8 cellular contexts compared by ENCODE assay signal in genomic region chr11:63871962-63872832, GRCh38. TPM values are rescaled to one million over a fixed set of nuclear protein-coding genes. Genes with fewer than 3 reads are reported as not detected.
A peak's percentile ranks its signal among the peaks of the same experiment; 100 is the strongest.
DNase-seq lines count a peak whose midpoint lies in the region; ATAC-seq, FAIRE-seq and TF ChIP-seq lines count a peak whose summit lies in the region.

No MANE protein-coding gene starts in this region.

- H2AK9ac ChIP-seq in IMR-90 (replicated peaks; ENCODE audit: low read depth, low read length, poor library complexity): peak overlapping the region; percentile 1

- H2BK15ac ChIP-seq in IMR-90 (ENCODE audit: low read depth, low read length): no peak overlapping the region

- WGBS in IMR-90 (ENCODE audit: extremely low coverage in 2 of 2, insufficient read length in 1 of 2), 2 experiments: 25% methylated on average over 2 of the region's 11 CpGs; no CpG with 5 or more reads in 1 of the 2 experiments

- dilution Hi-C loops in IMR-90 (cut with HindIII; ENCODE audit: low sequenced_read_pairs, unreplicated experiment): no loop called here

- FAIRE-seq in islet of Langerhans (lab: Jason Lieb, UNC): peak; percentile 64

- no peak overlapping the region for H4K91ac ChIP-seq in IMR-90 (ENCODE audit: insufficient read depth, low read depth, low read length)

- H3K56ac ChIP-seq in IMR-90 (ENCODE audit: extremely low read depth, insufficient read depth, low read length): no peak overlapping the region

- H3K27me3 ChIP-seq in IMR-90 (ENCODE audit: control insufficient read depth, insufficient read depth, low read length): no peaks in the 10 kb centered on the region

- TF ChIP-seq POLR2A in IMR-90 (IDR thresholded peaks at IDR 0.05; ENCODE audit: low read depth, low read length): no peak

- CTCF ChIA-PET in IMR-90 (lab: Yijun Ruan, JAX): interaction anchor here (0.6 to 1.6 kb wide), 4 partner anchors 16 to 74 kb away, joined by 3 to 5 read pairs (median 3); no protein-coding TSS in a partner anchor

- H3K23ac ChIP-seq in IMR-90 (ENCODE audit: low read depth, low read length): no peak overlapping the region

- H3K79me1 ChIP-seq in IMR-90 (ENCODE audit: low read depth in 1 of 2, low read length in 2 of 2): peaks cover 46 to 90% of the 10 kb centered on the region in 2 experiments

- TF ChIP-seq CTCF in IMR-90 (conservative IDR thresholded peaks at IDR 0.05; ENCODE audit: low read depth, low read length) (peak; percentile 57), cardiac fibroblast (IDR thresholded peaks at IDR 0.05; ENCODE audit: low read depth, low read length) (peak; percentile 39)

- no peak overlapping the region for H3K4me3 ChIP-seq in IMR-90 (ENCODE audit: insufficient read depth, low read depth, low read length)
- peak overlapping the region; percentile 65 for H3K4me3 ChIP-seq in SK-N-MC
- no peak overlapping the region for H3K4me3 ChIP-seq in cardiac fibroblast (replicated peaks in 1 of 2; ENCODE audit: low read depth in 2 of 2, low read length in 2 of 2)
- no peak overlapping the region for H3K4me3 ChIP-seq in skin epidermis

- no TSS peak for BruUV-seq in IMR-90 (replicated peaks; lab: Mats Ljungman, UMichigan)

- TF ChIP-seq RAD21 in IMR-90 (IDR thresholded peaks at IDR 0.05; ENCODE audit: low read length): peak; percentile 62

- peaks cover 26% of the 10 kb centered on the region for H3K9me1 ChIP-seq in IMR-90 (ENCODE audit: insufficient read depth, low read length)

- H3K9ac ChIP-seq in IMR-90 (ENCODE audit: low read depth, low read length) (no peak overlapping the region), SK-N-MC (ENCODE audit: insufficient read length) (no peak overlapping the region)

- H3K4me1 ChIP-seq in IMR-90 (ENCODE audit: control insufficient read depth, insufficient read depth, low read length): peaks cover 14% of the 10 kb centered on the region; the same call in 1 of the 2 replicates

- H3K27ac ChIP-seq in IMR-90 (ENCODE audit: insufficient read depth, low read length): no peak overlapping the region
- peak overlapping the region; percentile 46 for H3K27ac ChIP-seq in SK-N-MC
- peak overlapping the region in 14 of 21 experiments; percentile 1 to 69 (median 44) for H3K27ac ChIP-seq in skin epidermis

- H2BK5ac ChIP-seq in IMR-90 (ENCODE audit: low read depth, low read length, poor library complexity, severe bottlenecking): peak overlapping the region; percentile 40

- intact Hi-C loops in IMR-90 (cut with micrococcal nuclease): loop anchor here (1.0 kb wide), 2 partner anchors 27 to 33 kb away; partner anchors contain the start of gene MARK2

- peak overlapping the region; percentile 55 for H3K4me2 ChIP-seq in IMR-90 (ENCODE audit: low read depth, low read length)

- no peak overlapping the region for H2BK120ac ChIP-seq in IMR-90 (ENCODE audit: low read depth, low read length)

- H4K5ac ChIP-seq in IMR-90 (ENCODE audit: low read depth, low read length): no peak overlapping the region

- no peak overlapping the region for H3K18ac ChIP-seq in IMR-90 (ENCODE audit: low read depth, low read length)

- H4K8ac ChIP-seq in IMR-90 (ENCODE audit: low read depth in 2 of 2, low read length in 2 of 2): no peak overlapping the region

- POLR2A ChIA-PET in IMR-90 (lab: Charles Lee; ENCODE audit: unreplicated experiment): interaction anchor here (0.5 to 1.0 kb wide), 4 partner anchors 27 to 1204 kb away, joined by 3 to 4 read pairs (median 4); partner anchors contain the start of gene MARK2

- peaks cover 7% of the 10 kb centered on the region; the same call in 1 of the 2 replicates for H3K36me3 ChIP-seq in IMR-90 (ENCODE audit: control insufficient read depth, insufficient read depth, low read length)
- H3K36me3 ChIP-seq in SK-N-MC (ENCODE audit: insufficient read depth, low read length): 0 out of 2 replicates have a peak, but pooled peaks cover 5% of the 10 kb centered on the region

- peaks cover 96% of the 10 kb centered on the region for H4K20me1 ChIP-seq in IMR-90 (ENCODE audit: insufficient read depth, low read length)

- no peak overlapping the region for H2BK20ac ChIP-seq in IMR-90 (ENCODE audit: low read depth, low read length)

- DNase-seq in activated CD8-positive, alpha-beta memory T cell treated with anti-CD3 and anti-CD28 coated beads, Interleukin-2, amount 50 U/mL, for 48 hours: peak; percentile 66
- DNase-seq in activated CD8-positive, alpha-beta memory T cell treated with anti-CD3 and anti-CD28 coated beads, Interleukin-2, amount 50 U/mL, for 4 hours: no peak
- peak; percentile 93 for DNase-seq in IMR-90
- no peak for DNase-seq in SK-N-MC (ENCODE audit: low read depth, low spot score)
- DNase-seq in cardiac fibroblast (ENCODE audit: low read depth in 2 of 2): peak; percentile 90 to 96

- no peak overlapping the region for H3K14ac ChIP-seq in IMR-90 (replicated peaks; ENCODE audit: low read depth, low read length)

- no peak overlapping the region for H2AK5ac ChIP-seq in IMR-90 (ENCODE audit: low read depth, low read length)

- H3K4ac ChIP-seq in IMR-90 (ENCODE audit: low read depth, low read length): no peak overlapping the region; the same call in 1 of the 2 replicates

- in situ Hi-C loops in IMR-90 (cut with MboI; ENCODE audit: low sequenced_read_pairs): no loop called here

- ATAC-seq in GM21825 (IDR thresholded peaks at IDR 0.05; ENCODE audit: unreplicated experiment) (peak; percentile 89), IMR-90 (ENCODE audit: low read depth) (peak; percentile 96)

- peak overlapping the region; percentile 11 for H2AFZ ChIP-seq in IMR-90 (replicated peaks; ENCODE audit: low read length, poor library complexity)

- H3K9me3 ChIP-seq in IMR-90 (ENCODE audit: control insufficient read depth, insufficient read depth, low read length): no peaks in the 10 kb centered on the region
- no peaks in the 10 kb centered on the region for H3K9me3 ChIP-seq in SK-N-MC (ENCODE audit: low read depth, low read length)

TF ChIP-seq in IMR-90, 13 proteins besides CTCF, POLR2A, EP300 and RAD21:
- TF ChIP-seq NFE2L2 (IDR thresholded peaks at IDR 0.05; ENCODE audit: low read depth, low read length): no peak
- TF ChIP-seq CHD1 (IDR thresholded peaks at IDR 0.05; ENCODE audit: low read depth, low read length): no peak
- TF ChIP-seq RCOR1 (IDR thresholded peaks at IDR 0.05; ENCODE audit: insufficient replicate concordance, low read length): no peak
- TF ChIP-seq MAFK (IDR thresholded peaks at IDR 0.05; ENCODE audit: low read depth, low read length): no peak
- peak; percentile 100 for TF ChIP-seq CEBPB (IDR thresholded peaks at IDR 0.05; ENCODE audit: low read depth, low read length)
- TF ChIP-seq FOS (IDR thresholded peaks at IDR 0.05; ENCODE audit: low read depth, low read length): peak; percentile 44; the same call in 1 of the 2 replicates
- peak; percentile 51 for TF ChIP-seq SMC3 (IDR thresholded peaks at IDR 0.05; ENCODE audit: low read depth, low read length)
- no peak for TF ChIP-seq MAZ (IDR thresholded peaks at IDR 0.05; ENCODE audit: borderline replicate concordance, low read depth, low read length)
- TF ChIP-seq RFX5 (IDR thresholded peaks at IDR 0.05; ENCODE audit: low read depth, low read length): no peak
- TF ChIP-seq MXI1 (IDR thresholded peaks at IDR 0.05; ENCODE audit: borderline replicate concordance, low read depth, low read length): 0 out of 2 replicates have a peak, but pooled peaks have one; percentile 8
- no peak for TF ChIP-seq BHLHE40 (IDR thresholded peaks at IDR 0.05; ENCODE audit: low read depth, low read length)

RNA-seq across cellular contexts. Expression of gene MARK2, which starts 33.3 kb away (rescaled TPM):
- total RNA-seq in IMR-90 (2012; rRNA removed): 6.6 and 7.2 TPM in 2 replicates
- 17.3 and 19.9 TPM in 2 replicates for polyA plus RNA-seq in IMR-90 (2012; rRNA removed)
- polyA plus RNA-seq in IMR-90 (2012; cell fraction: cytosol; rRNA removed): 13.2 and 14.5 TPM in 2 replicates
- polyA plus RNA-seq in IMR-90 (2012; cell fraction: nucleus; rRNA removed; ENCODE audit: low replicate concordance): 17.4 and 22.9 TPM in 2 replicates

RNA-seq across cellular contexts. Expression of gene RCOR2, which starts 44.8 kb away (rescaled TPM):
- 0.56 and 0.90 TPM in 2 replicates for total RNA-seq in IMR-90 (2012; rRNA removed)
- polyA plus RNA-seq in IMR-90 (2012; rRNA removed): 2.0 and 2.4 TPM in 2 replicates
- polyA plus RNA-seq in IMR-90 (2012; cell fraction: cytosol; rRNA removed): 1.9 and 2.9 TPM in 2 replicates
- 5.0 and 5.7 TPM in 2 replicates for polyA plus RNA-seq in IMR-90 (2012; cell fraction: nucleus; rRNA removed; ENCODE audit: low replicate concordance)

RNA-seq across cellular contexts. Expression of gene SPINDOC, which starts 58.9 kb away (rescaled TPM):
- 10.0 and 11.9 TPM in 2 replicates for total RNA-seq in IMR-90 (2012; rRNA removed)
- polyA plus RNA-seq in IMR-90 (2012; rRNA removed): 29.9 and 39.0 TPM in 2 replicates
- polyA plus RNA-seq in IMR-90 (2012; cell fraction: cytosol; rRNA removed): 34.0 and 34.1 TPM in 2 replicates
- 23.5 and 34.0 TPM in 2 replicates for polyA plus RNA-seq in IMR-90 (2012; cell fraction: nucleus; rRNA removed; ENCODE audit: low replicate concordance)

Comparison
In these comparisons a context has a peak if more than half of its experiments do, and no peak if none do; other contexts are left out.
1. DNase-seq: peak in activated CD8-positive, alpha-beta memory T cell treated with anti-CD3 and anti-CD28 coated beads, Interleukin-2, amount 50 U/mL, for 48 hours (single experiment), IMR-90 (single experiment) and cardiac fibroblast (2 of 2); none in activated CD8-positive, alpha-beta memory T cell treated with anti-CD3 and anti-CD28 coated beads, Interleukin-2, amount 50 U/mL, for 4 hours (single experiment) and SK-N-MC (single experiment).